Comparison of ENCODE assay signal across 18 cellular contexts in the genomic region with DNA sequence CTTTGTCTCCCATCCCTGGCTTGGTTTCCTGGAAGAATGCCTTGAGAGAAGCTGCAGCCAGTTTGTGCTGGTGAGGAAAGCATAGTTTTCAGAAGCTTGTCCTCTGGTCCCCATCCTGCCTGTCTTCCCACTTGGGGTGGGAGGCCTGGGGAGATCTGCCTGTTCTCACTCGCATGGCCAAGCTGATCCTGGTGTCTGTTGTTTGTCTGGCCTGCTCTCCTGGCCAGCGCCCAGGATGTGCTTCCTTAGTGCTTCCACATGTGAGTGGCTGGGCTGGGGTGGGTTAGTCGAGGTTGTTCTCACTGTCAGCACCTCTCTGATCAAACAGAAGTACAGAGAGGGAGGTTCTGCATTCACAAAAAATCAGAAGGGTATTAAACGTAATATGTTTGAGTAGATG. TPM values are rescaled to one million over a fixed set of nuclear protein-coding genes. Genes with fewer than 3 reads are reported as not detected.
DNase-seq lines count a peak whose midpoint lies in the region; ATAC-seq, FAIRE-seq and TF ChIP-seq lines count a peak whose summit lies in the region.
"Had no signal": no experiment of that assay in that cellular context is flagged by ENCODE, and none has a peak within 500 bp of the region (broad histone marks: within the 10 kb centered on the region; RNA-seq: fewer than 3 reads in every experiment).

No MANE protein-coding gene starts in this region.

- H3K9me3 Mint-ChIP-seq in Caco-2 (ENCODE audit: unreplicated experiment) (no peaks in the 10 kb centered on the region), astrocyte (ENCODE audit: unreplicated experiment) (no peaks in the 10 kb centered on the region), osteocyte (ENCODE audit: unreplicated experiment) (no peaks in the 10 kb centered on the region)
- peaks cover 0 to 1% of the 10 kb centered on the region in 2 donors for H3K9me3 Mint-ChIP-seq in stimulated activated naive B cell treated with anti-CD40 and anti-IgM and Interleukin-4, amounts not matched to agents 10 μg/mL and 1 μg/mL and 100 μg/mL, for 72 hours
- H3K9me3 Mint-ChIP-seq: activated naive CD4-positive, alpha-beta T cell treated with anti-CD3 and anti-CD28 coated beads, Interleukin-2, amount 10 ng/mL, durations not matched to agents 7 days and 5 days; effector memory CD8-positive, alpha-beta T cell had no signal

- no peaks in the 10 kb centered on the region for H3K27me3 Mint-ChIP-seq in Caco-2 (ENCODE audit: insufficient read depth, unreplicated experiment)
- H3K27me3 Mint-ChIP-seq in astrocyte (ENCODE audit: low read depth, unreplicated experiment), result no peaks in the 10 kb centered on the region
- no peaks in the 10 kb centered on the region for H3K27me3 Mint-ChIP-seq in osteocyte (ENCODE audit: unreplicated experiment)
- no peaks in the 10 kb centered on the region for H3K27me3 Mint-ChIP-seq in stimulated activated naive B cell treated with anti-CD40 and anti-IgM and Interleukin-4, amounts not matched to agents 10 μg/mL and 1 μg/mL and 100 μg/mL, for 72 hours
- H3K27me3 Mint-ChIP-seq: activated naive CD4-positive, alpha-beta T cell treated with anti-CD3 and anti-CD28 coated beads, Interleukin-2, amount 10 ng/mL, durations not matched to agents 7 days and 5 days; effector memory CD8-positive, alpha-beta T cell had no signal

- H3K4me1 Mint-ChIP-seq in Caco-2 (ENCODE audit: low read depth, unreplicated experiment), result peaks cover 38% of the 10 kb centered on the region
- peaks cover 21% of the 10 kb centered on the region for H3K4me1 Mint-ChIP-seq in astrocyte (ENCODE audit: low read depth, unreplicated experiment)
- H3K4me1 Mint-ChIP-seq in osteocyte (ENCODE audit: unreplicated experiment), result peaks cover 44% of the 10 kb centered on the region
- no peaks in the 10 kb centered on the region for H3K4me1 Mint-ChIP-seq in stimulated activated naive B cell treated with anti-CD40 and anti-IgM and Interleukin-4, amounts not matched to agents 10 μg/mL and 1 μg/mL and 100 μg/mL, for 72 hours
- H3K4me1 Mint-ChIP-seq: activated naive CD4-positive, alpha-beta T cell treated with anti-CD3 and anti-CD28 coated beads, Interleukin-2, amount 10 ng/mL, durations not matched to agents 7 days and 5 days had no signal

- DNase-seq in Caco-2, result no peak
- peak; percentile 38 for DNase-seq in astrocyte (ENCODE audit: low read depth)
- DNase-seq in left cardiac atrium, result peak; percentile 48
- no peak for DNase-seq in osteocyte (ENCODE audit: extremely low spot score, unreplicated experiment)
- DNase-seq in frontal cortex (ENCODE audit: low spot score in 2 of 2), result no peak
- DNase-seq in globus pallidus (ENCODE audit: low spot score), result no peak
- no peak for DNase-seq in stimulated activated naive B cell treated with anti-CD40 and anti-IgM and Interleukin-4, amounts not matched to agents 10 μg/mL and 1 μg/mL and 100 μg/mL, for 72 hours
- no peak for DNase-seq in effector CD8-positive, alpha-beta T cell (lab: John Stamatoyannopoulos, UW)
- DNase-seq: activated CD8-positive, alpha-beta memory T cell treated with anti-CD3 and anti-CD28 coated beads, Interleukin-2, amount 50 U/mL, for 48 hours; activated naive CD4-positive, alpha-beta T cell treated with anti-CD3 and anti-CD28 coated beads, Interleukin-2, amount 10 ng/mL, durations not matched to agents 7 days and 5 days; effector memory CD8-positive, alpha-beta T cell; NCI-H2081 treated with DMSO at 0.1 percent for 48 hours; NCI-H774; Peyer's patch had no signal

- peaks cover 71% of the 10 kb centered on the region for H3K79me2 ChIP-seq in astrocyte (ENCODE audit: insufficient read depth, low read length)

- no peak for TF ChIP-seq CTCF in Caco-2 (IDR thresholded peaks at IDR 0.05; ENCODE audit: insufficient read depth in 1 of 2, low read depth in 1 of 2, low read length in 1 of 2, severe bottlenecking in 1 of 2, unreplicated experiment in 1 of 2)
- TF ChIP-seq CTCF in astrocyte (IDR thresholded peaks at IDR 0.05; ENCODE audit: insufficient read depth, low read depth, low read length), result no peak
- no peak for TF ChIP-seq CTCF in osteocyte (IDR thresholded peaks at IDR 0.05)

- peak overlapping the region; percentile 20 for H2AFZ ChIP-seq in astrocyte (ENCODE audit: low read depth, low read length)

- CTCF ChIA-PET in Caco-2 (lab: Charles Lee), result no interaction called here

- H3K9me3 ChIP-seq in Caco-2, result no peaks in the 10 kb centered on the region
- no peaks in the 10 kb centered on the region for H3K9me3 ChIP-seq in astrocyte (ENCODE audit: insufficient read depth, low read depth, low read length)
- H3K9me3 ChIP-seq: gastroesophageal sphincter, Peyer's patch, thoracic aorta had no signal

- peak overlapping the region; percentile 81 for H3K27ac ChIP-seq in astrocyte (ENCODE audit: low read depth, low read length)

- peak overlapping the region; percentile 30 for H3K27ac Mint-ChIP-seq in Caco-2 (ENCODE audit: unreplicated experiment)
- no peak overlapping the region for H3K27ac Mint-ChIP-seq in astrocyte (ENCODE audit: unreplicated experiment)
- H3K27ac Mint-ChIP-seq in osteocyte (ENCODE audit: unreplicated experiment), result peak overlapping the region; percentile 83
- no peak overlapping the region for H3K27ac Mint-ChIP-seq in stimulated activated naive B cell treated with anti-CD40 and anti-IgM and Interleukin-4, amounts not matched to agents 10 μg/mL and 1 μg/mL and 100 μg/mL, for 72 hours
- H3K27ac Mint-ChIP-seq: activated naive CD4-positive, alpha-beta T cell treated with anti-CD3 and anti-CD28 coated beads, Interleukin-2, amount 10 ng/mL, durations not matched to agents 7 days and 5 days; effector memory CD8-positive, alpha-beta T cell; progenitor cell of endocrine pancreas had no signal

- intact Hi-C loops in Caco-2 (cut with micrococcal nuclease; ENCODE audit: unreplicated experiment), result no loop called here
- intact Hi-C loops in left cardiac atrium (cut with DNase I), result no loop called here

- POLR2A ChIA-PET in Caco-2 (lab: Charles Lee), result no interaction called here

- H3K27me3 ChIP-seq in Caco-2 (replicated peaks; ENCODE audit: control insufficient read depth, insufficient read depth, low read length) (no peaks in the 10 kb centered on the region), astrocyte (ENCODE audit: insufficient read depth, low read length) (no peaks in the 10 kb centered on the region)
- H3K27me3 ChIP-seq: gastroesophageal sphincter, Peyer's patch had no signal

- H3K4me1 ChIP-seq in Caco-2, result peaks cover 29% of the 10 kb centered on the region
- peaks cover 33% of the 10 kb centered on the region for H3K4me1 ChIP-seq in astrocyte (ENCODE audit: insufficient read depth, low read length)

- H3K4me3 Mint-ChIP-seq in Caco-2 (ENCODE audit: unreplicated experiment), result no peak overlapping the region
- H3K4me3 Mint-ChIP-seq in astrocyte (ENCODE audit: unreplicated experiment), result no peak overlapping the region
- H3K4me3 Mint-ChIP-seq in osteocyte (ENCODE audit: unreplicated experiment), result peak overlapping the region; percentile 16
- no peak overlapping the region for H3K4me3 Mint-ChIP-seq in stimulated activated naive B cell treated with anti-CD40 and anti-IgM and Interleukin-4, amounts not matched to agents 10 μg/mL and 1 μg/mL and 100 μg/mL, for 72 hours
- H3K4me3 Mint-ChIP-seq: activated naive CD4-positive, alpha-beta T cell treated with anti-CD3 and anti-CD28 coated beads, Interleukin-2, amount 10 ng/mL, durations not matched to agents 7 days and 5 days; effector memory CD8-positive, alpha-beta T cell had no signal

- peak overlapping the region; percentile 70 for H3K9ac ChIP-seq in astrocyte (ENCODE audit: low read length)

- no peaks in the 10 kb centered on the region for H3K36me3 ChIP-seq in Caco-2 (ENCODE audit: control insufficient read depth, insufficient read depth, low read length)
- no peaks in the 10 kb centered on the region for H3K36me3 ChIP-seq in astrocyte (ENCODE audit: insufficient read depth, low read length)
- H3K36me3 ChIP-seq: gastroesophageal sphincter, Peyer's patch, thoracic aorta had no signal

- BruUV-seq in Caco-2 (replicated peaks; lab: Mats Ljungman, UMichigan), result no TSS peak

- ATAC-seq in left cardiac atrium, result peak; percentile 65 to 74
- ATAC-seq in stimulated activated naive B cell treated with anti-CD40 and anti-IgM and Interleukin-4, amounts not matched to agents 10 μg/mL and 1 μg/mL and 100 μg/mL, for 72 hours (replicated peaks), result no peak
- ATAC-seq: effector memory CD8-positive, alpha-beta T cell; gastroesophageal sphincter had no signal

- peak overlapping the region; percentile 83 for H3K4me2 ChIP-seq in astrocyte (ENCODE audit: low read length)

- H3K4me3 ChIP-seq in Caco-2 (ENCODE audit: low read depth, low read length) (no peak overlapping the region), astrocyte (ENCODE audit: insufficient read depth, low read depth, low read length) (no peak overlapping the region)
- H3K4me3 ChIP-seq: gastroesophageal sphincter, Peyer's patch had no signal

- H4K20me1 ChIP-seq in astrocyte (ENCODE audit: insufficient read depth, low read length), result no peaks in the 10 kb centered on the region

- H3K36me3 Mint-ChIP-seq in Caco-2 (ENCODE audit: insufficient read depth, unreplicated experiment) (peaks cover 5% of the 10 kb centered on the region), astrocyte (ENCODE audit: low read depth, unreplicated experiment) (peaks cover 1% of the 10 kb centered on the region), osteocyte (ENCODE audit: unreplicated experiment) (no peaks in the 10 kb centered on the region)
- no peaks in the 10 kb centered on the region for H3K36me3 Mint-ChIP-seq in stimulated activated naive B cell treated with anti-CD40 and anti-IgM and Interleukin-4, amounts not matched to agents 10 μg/mL and 1 μg/mL and 100 μg/mL, for 72 hours
- H3K36me3 Mint-ChIP-seq: activated naive CD4-positive, alpha-beta T cell treated with anti-CD3 and anti-CD28 coated beads, Interleukin-2, amount 10 ng/mL, durations not matched to agents 7 days and 5 days had no signal

- FAIRE-seq in astrocyte (lab: Jason Lieb, UNC) (no peak), frontal cortex (lab: Jason Lieb, UNC) (no peak)
- FAIRE-seq: HTR-8/SVneo had no signal

RNA-seq across cellular contexts. Expression of gene PTPRM, which starts 49.5 kb away (rescaled TPM):
- total RNA-seq in Caco-2 (2022) (100.0 and 112 TPM in 2 replicates), astrocyte (53.1 and 59.6 TPM in 2 replicates), left cardiac atrium (10 to 100 TPM; 51.4 to 75.5 TPM), osteocyte (105 and 117 TPM in 2 replicates), frontal cortex (102 TPM)

Comparison
In these comparisons a context has a peak if more than half of its experiments do, and no peak if none do; other contexts are left out.
1. DNase-seq: peak in astrocyte (single experiment) and left cardiac atrium (single experiment); none in Caco-2 (0 of 2), osteocyte (single experiment), frontal cortex (0 of 2), globus pallidus (single experiment), stimulated activated naive B cell treated with anti-CD40 and anti-IgM and Interleukin-4, amounts not matched to agents 10 μg/mL and 1 μg/mL and 100 μg/mL, for 72 hours (single experiment) and effector CD8-positive, alpha-beta T cell (single experiment).
2. H3K27ac Mint-ChIP-seq: peak in Caco-2 (single experiment) and osteocyte (single experiment); none in astrocyte (single experiment) and stimulated activated naive B cell treated with anti-CD40 and anti-IgM and Interleukin-4, amounts not matched to agents 10 μg/mL and 1 μg/mL and 100 μg/mL, for 72 hours (single experiment).
3. ATAC-seq: peak in left cardiac atrium (2 of 2); none in stimulated activated naive B cell treated with anti-CD40 and anti-IgM and Interleukin-4, amounts not matched to agents 10 μg/mL and 1 μg/mL and 100 μg/mL, for 72 hours (0 of 2).